Comparison of ENCODE assay signal across 9 cellular contexts in genomic region chr19:45613926-45614725, GRCh38. TPM values are rescaled to one million over a fixed set of nuclear protein-coding genes. Genes with fewer than 3 reads are reported as not detected.
DNase-seq lines count a peak whose midpoint lies in the region; ATAC-seq and TF ChIP-seq lines count a peak whose summit lies in the region.
"Had no signal": no experiment of that assay in that cellular context is flagged by ENCODE, and none has a peak within 500 bp of the region (broad histone marks: within the 10 kb centered on the region; RNA-seq: fewer than 3 reads in every experiment).

No MANE protein-coding gene starts in this region.

- peak; percentile 75 for ATAC-seq in HCT116
- no peak for ATAC-seq in HG02981 (IDR thresholded peaks at IDR 0.05; ENCODE audit: unreplicated experiment)

- no peaks in the 10 kb centered on the region for H3K79me2 ChIP-seq in HCT116 (ENCODE audit: insufficient read depth, low read length)
- H3K79me2 ChIP-seq in SK-N-SH (ENCODE audit: insufficient read depth) = no peaks in the 10 kb centered on the region

- intact Hi-C loops in HCT116 (cut with micrococcal nuclease) = no loop called here

- peak overlapping the region; percentile 91 for H3K27ac Mint-ChIP-seq in progenitor cell of endocrine pancreas

- peak; percentile 94 for DNase-seq in Caki2 (ENCODE audit: low read depth)
- peak; percentile 84 for DNase-seq in HCT116 (ENCODE audit: low read depth, low spot score)
- DNase-seq in SK-N-SH = no peak
- no peak for DNase-seq in progenitor cell of endocrine pancreas (ENCODE audit: low spot score, unreplicated experiment)
- no peak for DNase-seq in BE2C
- DNase-seq in NCI-H446 (lab: John Stamatoyannopoulos, UW) = no peak
- DNase-seq: right lobe of liver had no signal

- H3K4me2 ChIP-seq in HCT116 (ENCODE audit: low read length) (peak overlapping the region; percentile 84), SK-N-SH (peak overlapping the region; percentile 77)

- WGBS in SK-N-SH (ENCODE audit: low lambda C conversion rate) = 52% methylated on average over 9 of the region's 10 CpGs

- H3K27me3 Mint-ChIP-seq in progenitor cell of endocrine pancreas = no peaks in the 10 kb centered on the region

- H2AFZ ChIP-seq in HCT116 (ENCODE audit: low read depth, low read length, poor library complexity, severe bottlenecking) (no peak overlapping the region), SK-N-SH (ENCODE audit: low read depth) (peak overlapping the region; percentile 82; the same call in 1 of the 2 replicates)

- CTCF ChIA-PET in HCT116 (lab: Charles Lee) = interaction anchor here (2.1 to 4.8 kb wide), 2 partner anchors 27 to 175 kb away, joined by 7 to 45 read pairs; partner anchors contain the start of gene EML2
- CTCF ChIA-PET in SK-N-SH (lab: Yijun Ruan, JAX) = interaction anchor here (1.0 to 5.9 kb wide), 3 partner anchors 10 to 136 kb away, joined by 3 to 29 read pairs (median 4); no protein-coding TSS in a partner anchor

- H3K4me3 ChIP-seq in HCT116 (replicated peaks in 1 of 2; ENCODE audit: low read depth in 1 of 2, low read length in 2 of 2) (peak overlapping the region; percentile 38 to 49), SK-N-SH (ENCODE audit: low read depth in 2 of 2, low read length in 1 of 2) (0 out of 4 replicates have a peak overlapping the region, but pooled peaks of 1 of the 2 experiments have one; percentile 43), duodenal mucosa (ENCODE audit: low read depth in 1 of 2, low read length in 2 of 2) (peak overlapping the region in 1 of 2 donors; percentile 38), BE2C (ENCODE audit: low read depth, low read length) (no peak overlapping the region)
- H3K4me3 ChIP-seq: right lobe of liver had no signal

- H3K4me1 Mint-ChIP-seq in progenitor cell of endocrine pancreas (ENCODE audit: low read depth) = peaks cover 4% of the 10 kb centered on the region

- H4K20me1 ChIP-seq in HCT116 (ENCODE audit: insufficient read depth) (no peaks in the 10 kb centered on the region), SK-N-SH (ENCODE audit: insufficient read depth) (no peaks in the 10 kb centered on the region)

- BruUV-seq in HCT116 (replicated peaks; lab: Mats Ljungman, UMichigan) = no TSS peak

- peak; percentile 24 for TF ChIP-seq POLR2A in HCT116 (IDR thresholded peaks at IDR 0.05; ENCODE audit: borderline replicate concordance, extremely low read depth, insufficient read depth, insufficient read length)

- H3K36me3 ChIP-seq in HCT116 (ENCODE audit: control insufficient read depth in 1 of 2, insufficient read depth in 2 of 2, low read length in 2 of 2) (peaks cover 0 to 20% of the 10 kb centered on the region in 2 experiments; a peak in 2 of 4 replicates), SK-N-SH (replicated peaks in 1 of 2; ENCODE audit: control insufficient read depth in 1 of 2, insufficient read depth in 2 of 2, low read length in 1 of 2) (no peaks in the 10 kb centered on the region), duodenal mucosa (ENCODE audit: control insufficient read depth in 1 of 2, insufficient read depth in 2 of 2, low read length in 2 of 2) (peaks cover 5 to 49% of the 10 kb centered on the region in 2 donors), BE2C (no peaks in the 10 kb centered on the region)

- TF ChIP-seq RAD21 in HCT116 (IDR thresholded peaks at IDR 0.05; ENCODE audit: low read depth) (no peak), SK-N-SH (IDR thresholded peaks at IDR 0.05; ENCODE audit: low read length) (no peak)

- POLR2A ChIA-PET in HCT116 (lab: Charles Lee) (interaction anchor here (0.6 to 3.4 kb wide), 18 partner anchors 9 to 173 kb away, joined by 3 to 54 read pairs (median 3); partner anchors contain the start of genes EML2, FOSB and OPA3), SK-N-SH (lab: Yijun Ruan, JAX) (no interaction called here)

- no peak for TF ChIP-seq EP300 in SK-N-SH (IDR thresholded peaks at IDR 0.05; ENCODE audit: borderline replicate concordance in 1 of 2, low read depth in 1 of 2, low read length in 1 of 2)

- peaks cover 23% of the 10 kb centered on the region for H3F3A ChIP-seq in SK-N-SH (replicated peaks; ENCODE audit: insufficient read depth)

- H3K36me3 Mint-ChIP-seq in progenitor cell of endocrine pancreas (ENCODE audit: insufficient read depth) = peaks cover 13% of the 10 kb centered on the region

- no peak overlapping the region for H3K4me3 Mint-ChIP-seq in progenitor cell of endocrine pancreas (ENCODE audit: low read depth)

- H3K9me2 ChIP-seq in HCT116 (ENCODE audit: insufficient read depth) (no peaks in the 10 kb centered on the region), SK-N-SH (no peaks in the 10 kb centered on the region)

- H3K9ac ChIP-seq in HCT116 (ENCODE audit: low read length) (peak overlapping the region; percentile 65), SK-N-SH (peak overlapping the region; percentile 51; the same call in 1 of the 2 replicates), duodenal mucosa (ENCODE audit: low read depth in 1 of 2, low read length in 2 of 2) (peak overlapping the region; percentile 2 to 58)

- no peaks in the 10 kb centered on the region for H3K27me3 ChIP-seq in HCT116 (ENCODE audit: insufficient read depth, low read length)
- no peaks in the 10 kb centered on the region for H3K27me3 ChIP-seq in SK-N-SH (ENCODE audit: insufficient read depth)
- H3K27me3 ChIP-seq in duodenal mucosa (ENCODE audit: control insufficient read depth in 1 of 2, insufficient read depth in 2 of 2, low read length in 2 of 2) = no peaks in the 10 kb centered on the region
- no peaks in the 10 kb centered on the region for H3K27me3 ChIP-seq in BE2C
- H3K27me3 ChIP-seq: right lobe of liver had no signal

- H3K27ac ChIP-seq in HCT116 (ENCODE audit: low read depth, low read length) (peak overlapping the region; percentile 98), SK-N-SH (ENCODE audit: low read depth in 2 of 2, low read length in 1 of 2) (peak overlapping the region in 1 of 2 experiments; percentile 89; a peak in 2 of 4 replicates), duodenal mucosa (ENCODE audit: low read depth, low read length) (peak overlapping the region; percentile 73)
- H3K27ac ChIP-seq: right lobe of liver had no signal

- peaks cover under 1% of the 10 kb centered on the region for H3K9me3 Mint-ChIP-seq in progenitor cell of endocrine pancreas (ENCODE audit: low read depth)

- TF ChIP-seq CTCF in HCT116 (IDR thresholded peaks at IDR 0.05 in 2 of 3, conservative IDR thresholded peaks at IDR 0.05 in 1 of 3; ENCODE audit: borderline replicate concordance in 1 of 3, insufficient read depth in 1 of 3, low read depth in 2 of 3, low read length in 2 of 3) (no peak), SK-N-SH (IDR thresholded peaks at IDR 0.05) (no peak), progenitor cell of endocrine pancreas (IDR thresholded peaks at IDR 0.05; ENCODE audit: unreplicated experiment) (no peak), BE2C (IDR thresholded peaks at IDR 0.05; ENCODE audit: low read depth, low read length) (no peak)

- H3K9me3 ChIP-seq in HCT116 (ENCODE audit: control insufficient read depth in 1 of 2, insufficient read depth in 1 of 2, low read depth in 1 of 2, low read length in 2 of 2) (no peaks in the 10 kb centered on the region), SK-N-SH (no peaks in the 10 kb centered on the region), duodenal mucosa (ENCODE audit: control insufficient read depth in 1 of 2, low read length in 2 of 2) (no peaks in the 10 kb centered on the region), BE2C (no peaks in the 10 kb centered on the region)
- H3K9me3 ChIP-seq: right lobe of liver had no signal

- H3K4me1 ChIP-seq in HCT116 (ENCODE audit: control insufficient read depth in 1 of 2, insufficient read depth in 2 of 2, low read length in 2 of 2) (peaks cover 30 to 38% of the 10 kb centered on the region in 2 experiments), SK-N-SH (ENCODE audit: control insufficient read depth in 1 of 2, insufficient read depth in 2 of 2, low read depth in 1 of 2, low read length in 1 of 2) (peaks cover 3 to 16% of the 10 kb centered on the region in 2 experiments; a peak in 3 of 4 replicates), duodenal mucosa (ENCODE audit: control insufficient read depth in 1 of 2, insufficient read depth in 2 of 2, low read length in 2 of 2) (peaks cover 12 to 13% of the 10 kb centered on the region in 2 donors), BE2C (peaks cover 7% of the 10 kb centered on the region)
- H3K4me1 ChIP-seq: right lobe of liver had no signal

- in situ Hi-C loops in Caki2 (cut with HindIII; ENCODE audit: low pct_unique_long_range_greater_than_20kb, low sequenced_read_pairs) = no loop called here

- RAD21 ChIA-PET in HCT116 (lab: Charles Lee; ENCODE audit: low non-redundant PET in 1 of 2, low total read pairs in 2 of 2, uncharacterized antibody in 2 of 2, unreplicated experiment in 2 of 2) = interaction anchor here in 1 of 2 experiments (2.1 kb wide), 1 partner anchor 28 kb away, joined by 9 read pairs; no protein-coding TSS in a partner anchor

RNA-seq across cellular contexts. Expression of gene GPR4, which starts 12.1 kb away (rescaled TPM):
- not detected in 2 replicates for total RNA-seq in Caki2 (2014; rRNA removed; shearing (Covaris generic); ENCODE audit: low replicate concordance)
- total RNA-seq in HCT116 (2021; ENCODE audit: unreplicated experiment) = 0.10 TPM
- polyA plus RNA-seq in HCT116 (2012) = 0.04 and 0.13 TPM in 2 replicates
- 0.29 and 0.69 TPM in 2 replicates for polyA plus RNA-seq in SK-N-SH (2012; rRNA removed)
- 0.54 and 0.55 TPM in 2 replicates for polyA plus RNA-seq in SK-N-SH (2012; cell fraction: cytosol; rRNA removed)
- polyA plus RNA-seq in SK-N-SH (2012; cell fraction: nucleus; rRNA removed) = 0.38 and 0.69 TPM in 2 replicates
- total RNA-seq in progenitor cell of endocrine pancreas = not detected in 2 replicates
- polyA plus RNA-seq in BE2C (2012; ENCODE audit: insufficient read depth, insufficient read length, low read depth) = 8.6 TPM

RNA-seq across cellular contexts. Expression of gene EML2, which starts 25.1 kb away (rescaled TPM):
- total RNA-seq in Caki2 (2014; rRNA removed; shearing (Covaris generic); ENCODE audit: low replicate concordance) = 36.2 and 59.8 TPM in 2 replicates
- total RNA-seq in HCT116 (2021; ENCODE audit: unreplicated experiment) (131 TPM), progenitor cell of endocrine pancreas (28.6 and 29.8 TPM in 2 replicates)
- polyA plus RNA-seq in HCT116 (2012) = 132 and 168 TPM in 2 replicates
- 10.3 and 12.4 TPM in 2 replicates for polyA plus RNA-seq in SK-N-SH (2012; rRNA removed)
- 4.0 and 7.6 TPM in 2 replicates for polyA plus RNA-seq in SK-N-SH (2012; cell fraction: cytosol; rRNA removed)
- 24.4 and 27.6 TPM in 2 replicates for polyA plus RNA-seq in SK-N-SH (2012; cell fraction: nucleus; rRNA removed)
- 25.9 TPM for polyA plus RNA-seq in BE2C (2012; ENCODE audit: insufficient read depth, insufficient read length, low read depth)

RNA-seq across cellular contexts. Expression of gene OPA3, which starts 29.5 kb away (rescaled TPM):
- 9.4 and 14.1 TPM in 2 replicates for total RNA-seq in Caki2 (2014; rRNA removed; shearing (Covaris generic); ENCODE audit: low replicate concordance)
- total RNA-seq in HCT116 (2021; ENCODE audit: unreplicated experiment) = 11.1 TPM
- 9.3 and 9.9 TPM in 2 replicates for polyA plus RNA-seq in HCT116 (2012)
- 10.0 and 11.1 TPM in 2 replicates for polyA plus RNA-seq in SK-N-SH (2012; rRNA removed)
- polyA plus RNA-seq in SK-N-SH (2012; cell fraction: cytosol; rRNA removed) = 6.0 and 6.6 TPM in 2 replicates
- 10.7 and 12.1 TPM in 2 replicates for polyA plus RNA-seq in SK-N-SH (2012; cell fraction: nucleus; rRNA removed)
- 14.4 and 16.5 TPM in 2 replicates for total RNA-seq in progenitor cell of endocrine pancreas
- polyA plus RNA-seq in BE2C (2012; ENCODE audit: insufficient read depth, insufficient read length, low read depth) = 11.8 TPM

RNA-seq across cellular contexts. Expression of gene GIPR, which starts 53.9 kb away (rescaled TPM):
- 0.44 TPM in 1 of 2 replicates, not detected in the other for total RNA-seq in Caki2 (2014; rRNA removed; shearing (Covaris generic); ENCODE audit: low replicate concordance)
- total RNA-seq in HCT116 (2021; ENCODE audit: unreplicated experiment) (14.1 TPM), progenitor cell of endocrine pancreas (26.4 and 27.2 TPM in 2 replicates)
- polyA plus RNA-seq in HCT116 (2012) = 9.9 and 10.3 TPM in 2 replicates
- polyA plus RNA-seq in SK-N-SH (2012; rRNA removed) = 1.3 and 1.4 TPM in 2 replicates
- 0.22 and 0.35 TPM in 2 replicates for polyA plus RNA-seq in SK-N-SH (2012; cell fraction: cytosol; rRNA removed)
- polyA plus RNA-seq in SK-N-SH (2012; cell fraction: nucleus; rRNA removed) = 9.1 and 9.2 TPM in 2 replicates
- 1.2 TPM for polyA plus RNA-seq in BE2C (2012; ENCODE audit: insufficient read depth, insufficient read length, low read depth)

Comparison
In these comparisons a context has a peak if more than half of its experiments do, and no peak if none do; other contexts are left out.
1. DNase-seq: peak in Caki2 (single experiment) and HCT116 (single experiment); none in SK-N-SH (single experiment), progenitor cell of endocrine pancreas (single experiment), BE2C (single experiment) and NCI-H446 (0 of 2).
2. Peak in every context shown above with its lines, with median percentiles within 50 percentile points of each other: H3K9ac ChIP-seq.